In the genomic region with DNA sequence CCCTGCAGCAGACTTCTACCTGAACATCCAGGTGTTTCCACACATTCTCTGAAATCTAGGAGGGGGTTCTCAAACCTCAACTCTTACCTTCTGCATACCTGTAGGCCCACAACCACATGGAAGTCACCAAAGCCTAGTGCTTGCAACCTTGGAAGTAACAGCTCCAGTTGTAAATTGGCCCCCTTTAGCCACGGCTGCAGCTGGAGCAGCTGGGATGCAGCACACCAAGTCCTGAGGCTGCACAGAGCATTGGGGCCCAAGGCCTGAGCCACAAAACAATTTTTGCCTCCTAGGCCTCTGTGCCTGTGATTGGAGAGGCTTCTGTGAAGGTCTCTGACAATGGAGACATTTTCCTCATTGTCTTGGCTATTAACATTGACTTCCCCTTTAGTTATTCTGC, we compare ENCODE assay signal across 6 cellular contexts.
"Had no signal": no experiment of that assay in that cellular context is flagged by ENCODE, and none has a peak within 500 bp of the region (broad histone marks: within the 10 kb centered on the region; RNA-seq: fewer than 3 reads in every experiment).

No MANE protein-coding gene starts in this region.

- H3K4me1 Mint-ChIP-seq: IgD-negative memory B cell had no signal

- DNase-seq: IMR-90, KBM-7 had no signal

- ATAC-seq: HepG2 had no signal

- FAIRE-seq: HepG2, HTR-8/SVneo had no signal

- H3K27ac ChIP-seq: HL-60 had no signal

- H3K36me3 Mint-ChIP-seq: IgD-negative memory B cell had no signal

- H3K4me3 Mint-ChIP-seq: IgD-negative memory B cell had no signal

- H3K27me3 Mint-ChIP-seq: IgD-negative memory B cell had no signal

- H3K27ac Mint-ChIP-seq: IgD-negative memory B cell had no signal
